ENCODE assay signal across 15 cellular contexts in genomic region chr14:80764496-80764895, GRCh38.
DNase-seq lines count a peak whose midpoint lies in the region; ATAC-seq and TF ChIP-seq lines count a peak whose summit lies in the region.
"Had no signal": no experiment of that assay in that cellular context is flagged by ENCODE, and none has a peak within 500 bp of the region (broad histone marks: within the 10 kb centered on the region; RNA-seq: fewer than 3 reads in every experiment).

No MANE protein-coding gene starts in this region.

- WGBS in smooth muscle cell (ENCODE audit: low lambda C conversion rate), result 100% methylated on average over 1 of the region's 1 CpG

- H3K4me2 ChIP-seq in smooth muscle cell, result no peak overlapping the region

- no peaks in the 10 kb centered on the region for H3K79me2 ChIP-seq in smooth muscle cell (ENCODE audit: low read depth)

- no peaks in the 10 kb centered on the region for H3K36me3 ChIP-seq in smooth muscle cell (ENCODE audit: low read depth)

- no peak for ATAC-seq in HG02610 (IDR thresholded peaks at IDR 0.05; ENCODE audit: unreplicated experiment)
- ATAC-seq: Panc1 had no signal

- no peaks in the 10 kb centered on the region for H3F3A ChIP-seq in smooth muscle cell (ENCODE audit: low read depth)

- no peaks in the 10 kb centered on the region for H3K4me1 ChIP-seq in smooth muscle cell (ENCODE audit: low read depth)

- no peak for TF ChIP-seq CTCF in smooth muscle cell (IDR thresholded peaks at IDR 0.05; ENCODE audit: borderline replicate concordance, insufficient read depth, poor library complexity, severe bottlenecking)

- no peak overlapping the region for H3K27ac ChIP-seq in smooth muscle cell (ENCODE audit: low read depth)
- H3K27ac ChIP-seq: SK-N-MC had no signal

- no peaks in the 10 kb centered on the region for H4K20me1 ChIP-seq in smooth muscle cell (ENCODE audit: low read depth)

- no peaks in the 10 kb centered on the region for H3K27me3 ChIP-seq in smooth muscle cell (ENCODE audit: low read depth)

- no peaks in the 10 kb centered on the region for H3K9me3 ChIP-seq in smooth muscle cell (replicated peaks; ENCODE audit: low read depth)

- no peak overlapping the region for H2AFZ ChIP-seq in smooth muscle cell (ENCODE audit: low read depth)

- no peak overlapping the region for H3K4me3 ChIP-seq in smooth muscle cell
- H3K4me3 ChIP-seq: SK-N-MC had no signal

- peak; percentile 54 for DNase-seq in EL
- peak; percentile 76 for DNase-seq in M059J (ENCODE audit: low read depth)
- DNase-seq in astrocyte of the hippocampus (ENCODE audit: low read depth, low spot score), result peak; percentile 33
- peak; percentile 18 for DNase-seq in kidney tubule cell (ENCODE audit: low spot score)
- DNase-seq in smooth muscle cell (lab: John Stamatoyannopoulos, UW; ENCODE audit: unreplicated experiment), result no peak
- no peak for DNase-seq in C1 segment of cervical spinal cord (lab: John Stamatoyannopoulos, UW)
- DNase-seq: CD4-positive, alpha-beta T cell; HFFc6; Karpas-422; NCI-H187; NCI-H510A; Right ventricle myocardium superior had no signal

- H3K9ac ChIP-seq in smooth muscle cell (ENCODE audit: low read depth), result no peak overlapping the region

Comparison
In these comparisons a context has a peak if more than half of its experiments do, and no peak if none do; other contexts are left out.
1. DNase-seq: peak in EL (single experiment), M059J (single experiment), astrocyte of the hippocampus (single experiment) and kidney tubule cell (single experiment); none in smooth muscle cell (single experiment) and C1 segment of cervical spinal cord (0 of 14).